22 cellular contexts compared by ENCODE assay signal in the genomic region with DNA sequence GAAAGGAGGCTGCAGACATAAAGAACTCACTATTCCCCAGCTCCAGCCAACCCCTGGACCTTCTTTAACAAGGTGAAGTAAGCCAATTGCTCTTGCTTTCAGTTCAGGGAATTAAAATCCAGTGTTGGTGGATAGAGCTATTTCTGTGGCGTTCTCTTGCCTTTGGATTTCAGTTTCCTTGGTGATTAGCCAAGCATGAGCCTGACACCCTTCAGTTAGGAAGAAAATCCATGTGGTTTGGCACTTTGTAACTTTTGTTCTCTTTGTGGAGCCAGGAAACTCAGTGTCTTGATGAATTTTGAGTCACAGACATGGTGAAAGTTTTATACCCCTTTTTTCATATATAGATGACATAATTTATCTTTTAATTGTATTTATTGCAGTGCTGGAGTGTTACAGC.
"Had no signal": no experiment of that assay in that cellular context is flagged by ENCODE, and none has a peak within 500 bp of the region (broad histone marks: within the 10 kb centered on the region; RNA-seq: fewer than 3 reads in every experiment).

No MANE protein-coding gene starts in this region.

- DNase-seq: activated CD4-positive, alpha-beta memory T cell treated with anti-CD3 and anti-CD28 coated beads for 36 hours; activated CD4-positive, alpha-beta T cell treated with anti-CD3 and anti-CD28 coated beads for 36 hours; activated CD8-positive, alpha-beta memory T cell treated with anti-CD3 and anti-CD28 coated beads, Interleukin-2, amount 10 ng/mL, durations not matched to agents 7 days and 5 days; activated naive CD4-positive, alpha-beta T cell treated with anti-CD3 and anti-CD28 coated beads for 36 hours; activated T-cell treated with anti-CD3 and anti-CD28 coated beads, Interleukin-2, amount 50 U/mL, for 1 hour; gastrocnemius medialis; islet precursor cell; left lung; mammary epithelial cell; natural killer cell; occipital lobe; psoas muscle; sigmoid colon; stimulated activated CD4-positive, alpha-beta T cell treated with anti-CD3 and anti-CD28 coated beads, Interleukin-12 subunit alpha, Interleukin-12 subunit beta, amount 100 ng/mL, for 4 hours; stimulated activated CD4-positive, alpha-beta T cell treated with anti-CD3 and anti-CD28 coated beads, Interleukin-2, amount 100 ng/mL, for 24 hours; T-helper 2 cell; tibial artery; uterus had no signal

- H3K36me3 Mint-ChIP-seq: activated CD4-positive, alpha-beta memory T cell treated with anti-CD3 and anti-CD28 coated beads for 36 hours; activated CD8-positive, alpha-beta memory T cell treated with anti-CD3 and anti-CD28 coated beads, Interleukin-2, amount 10 ng/mL, durations not matched to agents 7 days and 5 days; natural killer cell; stimulated activated effector memory CD8-positive, alpha-beta T cell treated with anti-CD3 and anti-CD28 coated beads, Interleukin-12 subunit alpha, Interleukin-12 subunit beta, amount 100 ng/mL, for 72 hours had no signal

- H3K9me3 Mint-ChIP-seq: activated CD4-positive, alpha-beta memory T cell treated with anti-CD3 and anti-CD28 coated beads for 36 hours; activated naive CD4-positive, alpha-beta T cell treated with anti-CD3 and anti-CD28 coated beads for 36 hours; activated T-helper 2 cell treated with anti-CD3 and anti-CD28 coated beads, Interferon-gamma antibody, Interleukin-2, Interleukin-4, amounts not matched to agents 10 μg/mL and 5 μg/mL and 100 μg/mL, durations not matched to agents 14 hours and 24 hours and 36 hours; stimulated activated effector memory CD8-positive, alpha-beta T cell treated with anti-CD3 and anti-CD28 coated beads, Interleukin-12 subunit alpha, Interleukin-12 subunit beta, amount 100 ng/mL, for 72 hours had no signal

- H3K4me1 ChIP-seq: ascending aorta, gastrocnemius medialis, left lung, psoas muscle, sigmoid colon, uterus had no signal

- H3K4me3 ChIP-seq: ascending aorta, coronary artery, gastrocnemius medialis, left lung, psoas muscle, sigmoid colon, tibial artery, uterus had no signal

- H3K4me1 Mint-ChIP-seq: activated CD4-positive, alpha-beta T cell treated with anti-CD3 and anti-CD28 coated beads for 36 hours; activated CD8-positive, alpha-beta memory T cell treated with anti-CD3 and anti-CD28 coated beads, Interleukin-2, amount 10 ng/mL, durations not matched to agents 7 days and 5 days; natural killer cell; stimulated activated effector memory CD8-positive, alpha-beta T cell treated with anti-CD3 and anti-CD28 coated beads, Interleukin-12 subunit alpha, Interleukin-12 subunit beta, amount 100 ng/mL, for 72 hours had no signal

- H3K27me3 Mint-ChIP-seq: activated CD4-positive, alpha-beta memory T cell treated with anti-CD3 and anti-CD28 coated beads for 36 hours; activated CD8-positive, alpha-beta memory T cell treated with anti-CD3 and anti-CD28 coated beads, Interleukin-2, amount 10 ng/mL, durations not matched to agents 7 days and 5 days had no signal

- H3K27ac ChIP-seq: ascending aorta, coronary artery, gastrocnemius medialis, left lung, psoas muscle, sigmoid colon, tibial artery, uterus had no signal

- ATAC-seq: activated CD4-positive, alpha-beta T cell treated with anti-CD3 and anti-CD28 coated beads for 36 hours; activated CD8-positive, alpha-beta memory T cell treated with anti-CD3 and anti-CD28 coated beads, Interleukin-2, amount 10 ng/mL, durations not matched to agents 7 days and 5 days; gastrocnemius medialis; left lung; natural killer cell; psoas muscle; stimulated activated effector memory CD8-positive, alpha-beta T cell treated with anti-CD3 and anti-CD28 coated beads, Interleukin-12 subunit alpha, Interleukin-12 subunit beta, amount 100 ng/mL, for 72 hours had no signal

- H3K9me3 ChIP-seq: ascending aorta, gastrocnemius medialis, left lung, psoas muscle, sigmoid colon, tibial artery, uterus had no signal

- H3K27me3 ChIP-seq: ascending aorta, gastrocnemius medialis, left lung, sigmoid colon, tibial artery, uterus had no signal

- H3K36me3 ChIP-seq: ascending aorta, gastrocnemius medialis, left lung, sigmoid colon, tibial artery, uterus had no signal

- H3K4me3 Mint-ChIP-seq: activated CD4-positive, alpha-beta memory T cell treated with anti-CD3 and anti-CD28 coated beads for 36 hours; activated CD4-positive, alpha-beta T cell treated with anti-CD3 and anti-CD28 coated beads for 36 hours; activated CD8-positive, alpha-beta memory T cell treated with anti-CD3 and anti-CD28 coated beads, Interleukin-2, amount 10 ng/mL, durations not matched to agents 7 days and 5 days; activated naive CD4-positive, alpha-beta T cell treated with anti-CD3 and anti-CD28 coated beads for 36 hours; natural killer cell; stimulated activated effector memory CD8-positive, alpha-beta T cell treated with anti-CD3 and anti-CD28 coated beads, Interleukin-12 subunit alpha, Interleukin-12 subunit beta, amount 100 ng/mL, for 72 hours had no signal

- H3K27ac Mint-ChIP-seq: activated CD4-positive, alpha-beta memory T cell treated with anti-CD3 and anti-CD28 coated beads for 36 hours; activated CD4-positive, alpha-beta T cell treated with anti-CD3 and anti-CD28 coated beads for 36 hours; activated CD8-positive, alpha-beta memory T cell treated with anti-CD3 and anti-CD28 coated beads, Interleukin-2, amount 10 ng/mL, durations not matched to agents 7 days and 5 days; activated naive CD4-positive, alpha-beta T cell treated with anti-CD3 and anti-CD28 coated beads for 36 hours; activated T-helper 2 cell treated with anti-CD3 and anti-CD28 coated beads, Interferon-gamma antibody, Interleukin-2, Interleukin-4, amounts not matched to agents 10 μg/mL and 5 μg/mL and 100 μg/mL, durations not matched to agents 14 hours and 24 hours and 36 hours; natural killer cell; stimulated activated effector memory CD8-positive, alpha-beta T cell treated with anti-CD3 and anti-CD28 coated beads, Interleukin-12 subunit alpha, Interleukin-12 subunit beta, amount 100 ng/mL, for 72 hours had no signal
